27 cellular contexts compared by ENCODE assay signal in genomic region chr1:230537456-230537855, GRCh38.
DNase-seq lines count a peak whose midpoint lies in the region; ATAC-seq, FAIRE-seq and TF ChIP-seq lines count a peak whose summit lies in the region.
"Had no signal": no experiment of that assay in that cellular context is flagged by ENCODE, and none has a peak within 500 bp of the region (broad histone marks: within the 10 kb centered on the region; RNA-seq: fewer than 3 reads in every experiment).

No MANE protein-coding gene starts in this region.

- H3K4ac ChIP-seq in H1 (replicated peaks; ENCODE audit: insufficient read length, low read depth, low read length) (no peak overlapping the region), trophoblast cell (ENCODE audit: low read depth, low read length) (no peak overlapping the region)

- H4K12ac ChIP-seq in trophoblast cell (ENCODE audit: low read depth, low read length) = no peak overlapping the region

- H3K4me1 ChIP-seq in H1 (replicated peaks in 1 of 4; ENCODE audit: control insufficient read depth in 3 of 4, insufficient read depth in 4 of 4, low read length in 3 of 4) (no peaks in the 10 kb centered on the region; a peak in 1 of 7 replicates), trophoblast cell (ENCODE audit: control insufficient read depth in 1 of 2, insufficient read depth in 2 of 2, low read length in 2 of 2) (no peaks in the 10 kb centered on the region)
- H3K4me1 ChIP-seq: A549, heart right ventricle, upper lobe of left lung had no signal

- peaks cover 2 to 5% of the 10 kb centered on the region in 2 experiments; a peak in 2 of 4 replicates for H3K9me3 ChIP-seq in H1 (ENCODE audit: insufficient read depth in 2 of 2, low read depth in 1 of 2, low read length in 1 of 2)
- no peaks in the 10 kb centered on the region for H3K9me3 ChIP-seq in trophoblast cell (ENCODE audit: insufficient read depth, low read depth, low read length)

- no peak overlapping the region for H2BK120ac ChIP-seq in H1 (replicated peaks; ENCODE audit: low read depth, low read length)
- no peak overlapping the region for H2BK120ac ChIP-seq in trophoblast cell (ENCODE audit: insufficient read depth, low read length, poor library complexity)

- CTCF ChIA-PET in H1 (lab: Charles Lee; ENCODE audit: partially characterized antibody) = interaction anchor here (0.7 to 4.2 kb wide), 17 partner anchors 9 to 190 kb away, joined by 3 to 18 read pairs (median 3); no protein-coding TSS in a partner anchor

- no peak overlapping the region for H3K14ac ChIP-seq in H1 (ENCODE audit: insufficient read length)
- H3K14ac ChIP-seq in trophoblast cell (ENCODE audit: low read length) = no peak overlapping the region

- no peak overlapping the region; a peak in 1 of 4 replicates for H3K4me2 ChIP-seq in H1 (ENCODE audit: insufficient read depth in 1 of 2, low read depth in 2 of 2, low read length in 2 of 2)
- no peak overlapping the region for H3K4me2 ChIP-seq in trophoblast cell (ENCODE audit: low read length)
- H3K4me2 ChIP-seq: A549, smooth muscle cell had no signal

- TF ChIP-seq POLR2A in H1 (IDR thresholded peaks at IDR 0.05; ENCODE audit: control extremely low read depth in 1 of 2, low read depth in 2 of 2, low read length in 2 of 2) = no peak

- 0 out of 2 replicates have a peak overlapping the region, but pooled peaks have one; percentile 18 for H2AFZ ChIP-seq in H1 (ENCODE audit: low read length)
- H2AFZ ChIP-seq in trophoblast cell (ENCODE audit: insufficient read depth, low read length, poor library complexity) = no peak overlapping the region

- H3K27ac ChIP-seq in H1 (ENCODE audit: low read depth, low read length) = no peak overlapping the region
- no peak overlapping the region for H3K27ac ChIP-seq in trophoblast cell (ENCODE audit: low read depth, low read length)
- H3K27ac ChIP-seq: A549, epithelial cell of prostate, heart right ventricle, HL-60, ovary, upper lobe of left lung had no signal

- no peaks in the 10 kb centered on the region for H3K23me2 ChIP-seq in H1 (ENCODE audit: low read depth, low read length)

- FAIRE-seq in H1 (lab: Jason Lieb, UNC) = peak; percentile 7
- FAIRE-seq: A549, H54, islet of Langerhans had no signal

- TF ChIP-seq RAD21 in H1 (IDR thresholded peaks at IDR 0.05 in 1 of 2, conservative IDR thresholded peaks at IDR 0.05 in 1 of 2; ENCODE audit: low read depth in 2 of 2, low read length in 2 of 2) = peak; percentile 64 to 81

- POLR2A ChIA-PET in H1 (lab: Charles Lee; ENCODE audit: partially characterized antibody) = no interaction called here

- no peak overlapping the region for H2BK15ac ChIP-seq in H1 (ENCODE audit: low read length)

- H4K91ac ChIP-seq in H1 (replicated peaks; ENCODE audit: insufficient read length, low read length) (no peak overlapping the region), trophoblast cell (ENCODE audit: low read depth, low read length) (no peak overlapping the region)

- H3K23ac ChIP-seq in H1 (ENCODE audit: insufficient read length) = no peak overlapping the region
- H3K23ac ChIP-seq in trophoblast cell (ENCODE audit: low read length) = no peak overlapping the region

- H3K4me3 ChIP-seq in H1 (ENCODE audit: extremely low read depth in 1 of 4, insufficient read depth in 2 of 4, low read depth in 3 of 4, low read length in 4 of 4) = no peak overlapping the region
- H3K4me3 ChIP-seq in trophoblast cell (ENCODE audit: low read depth, low read length) = no peak overlapping the region
- H3K4me3 ChIP-seq: A549, heart right ventricle, ovary, smooth muscle cell, upper lobe of left lung had no signal

- H3K27me3 ChIP-seq in H1 (replicated peaks in 1 of 4; ENCODE audit: control insufficient read depth in 3 of 4, extremely low read depth in 1 of 4, insufficient read depth in 3 of 4, low read length in 3 of 4) (no peaks in the 10 kb centered on the region), trophoblast cell (ENCODE audit: insufficient read depth, low read length) (no peaks in the 10 kb centered on the region)
- H3K27me3 ChIP-seq: ovary, upper lobe of left lung had no signal

- DNase-seq in NCI-H1694 (lab: John Stamatoyannopoulos, UW) (peak; percentile 46), NCI-H1694 treated with DMSO at 0.1 percent for 48 hours (lab: John Stamatoyannopoulos, UW) (no peak), NAMALWA (ENCODE audit: low spot score) (peak; percentile 25), H1 (ENCODE audit: low read depth in 1 of 2, low spot score in 2 of 2) (peak; percentile 15 to 82), trophoblast cell (no peak), ureter (ENCODE audit: low spot score) (no peak)
- DNase-seq in activated CD4-positive, CD25-positive, alpha-beta regulatory T cell (lab: John Stamatoyannopoulos, UW) = no peak
- DNase-seq: activated naive CD8-positive, alpha-beta T cell treated with anti-CD3 and anti-CD28 coated beads, Interleukin-2, amount 10 ng/mL, durations not matched to agents 7 days and 5 days; foreskin fibroblast; heart right ventricle; midbrain; naive thymus-derived CD8-positive, alpha-beta T cell; NCI-H1105 treated with DMSO at 0.1 percent for 48 hours; NCI-H2081; NCI-H345; NCI-H748 treated with DMSO at 0.1 percent for 48 hours; ovary; stimulated activated CD4-positive, alpha-beta T cell treated with anti-CD3 and anti-CD28 coated beads, Interleukin-2, amount 100 ng/mL, for 24 hours; upper lobe of left lung had no signal

- H3K9ac ChIP-seq in H1 (replicated peaks in 1 of 4; ENCODE audit: extremely low read depth in 1 of 4, low read depth in 3 of 4, low read length in 3 of 4) = no peak overlapping the region
- H3K9ac ChIP-seq in trophoblast cell (ENCODE audit: low read length) = peak overlapping the region; percentile 29

- TF ChIP-seq EP300 in H1 (IDR thresholded peaks at IDR 0.05; ENCODE audit: borderline replicate concordance in 1 of 2, low read depth in 2 of 2, low read length in 2 of 2) = no peak

- H2BK12ac ChIP-seq in H1 (ENCODE audit: low read depth, low read length) (no peak overlapping the region), trophoblast cell (ENCODE audit: low read length) (no peak overlapping the region)

- H4K5ac ChIP-seq in H1 (ENCODE audit: insufficient read length, low read depth, low read length) = no peak overlapping the region

- H2BK5ac ChIP-seq in H1 (ENCODE audit: low read depth, low read length) (no peak overlapping the region), trophoblast cell (ENCODE audit: low read depth, low read length, poor library complexity) (no peak overlapping the region)

- H3K56ac ChIP-seq in H1 (replicated peaks; ENCODE audit: insufficient read length, low read depth, low read length) = no peak overlapping the region

- H3K79me2 ChIP-seq in H1 (ENCODE audit: control insufficient read depth in 1 of 2, insufficient read depth in 2 of 2, low read length in 2 of 2) (no peaks in the 10 kb centered on the region), trophoblast cell (ENCODE audit: control insufficient read depth, insufficient read depth, low read length, poor library complexity) (no peaks in the 10 kb centered on the region)

- H4K8ac ChIP-seq in H1 (ENCODE audit: extremely low read depth, insufficient read depth, low read length) (no peak overlapping the region), trophoblast cell (ENCODE audit: low read depth, low read length) (no peak overlapping the region)

- H3K18ac ChIP-seq in H1 (ENCODE audit: extremely low read depth, low read length) (no peak overlapping the region), trophoblast cell (ENCODE audit: low read length) (no peak overlapping the region)

- H3K79me1 ChIP-seq in H1 (ENCODE audit: low read depth, low read length) = no peaks in the 10 kb centered on the region
- no peaks in the 10 kb centered on the region for H3K79me1 ChIP-seq in trophoblast cell (ENCODE audit: low read length)

- TF ChIP-seq CTCF in H1 (IDR thresholded peaks at IDR 0.05; ENCODE audit: control extremely low read depth in 1 of 3, insufficient read depth in 1 of 3, low read depth in 1 of 3, low read length in 3 of 3) = peak; percentile 68 to 87 (median 79)

- H3K36me3 ChIP-seq in H1 (ENCODE audit: control insufficient read depth in 2 of 4, insufficient read depth in 4 of 4, low read length in 3 of 4) (no peaks in the 10 kb centered on the region), trophoblast cell (ENCODE audit: control insufficient read depth in 1 of 2, insufficient read depth in 2 of 2, low read length in 2 of 2) (no peaks in the 10 kb centered on the region)
- H3K36me3 ChIP-seq: heart right ventricle, ovary, upper lobe of left lung had no signal

- 77% methylated on average over 9 of the region's 9 CpGs; no CpG with 5 or more reads in 1 of the 2 experiments for WGBS in H1 (ENCODE audit: extremely low coverage in 1 of 2, insufficient coverage in 1 of 2, insufficient read length in 1 of 2, insufficient replicate concordance in 2 of 2, low coverage in 1 of 2, low lambda C conversion rate in 2 of 2, missing lambda C conversion rate in 1 of 2), 2 experiments
- WGBS in trophoblast cell (ENCODE audit: extremely low coverage, insufficient coverage, insufficient read length) = no CpG with 5 or more reads among the region's 9 CpGs

- no peak for ATAC-seq in GM18520 (IDR thresholded peaks at IDR 0.05; ENCODE audit: unreplicated experiment)
- ATAC-seq: heart right ventricle; naive thymus-derived CD8-positive, alpha-beta T cell; Right ventricle myocardium inferior had no signal

- H2BK20ac ChIP-seq in H1 (ENCODE audit: low read length) = no peak overlapping the region

- no peaks in the 10 kb centered on the region for H4K20me1 ChIP-seq in H1 (replicated peaks in 1 of 2; ENCODE audit: control insufficient read depth in 1 of 2, insufficient read depth in 2 of 2, low read length in 2 of 2)

- H2AK5ac ChIP-seq in H1 (ENCODE audit: low read depth, low read length) (no peak overlapping the region), trophoblast cell (ENCODE audit: low read length) (no peak overlapping the region)

TF ChIP-seq in H1, 55 proteins besides CTCF, POLR2A, EP300 and RAD21 (continues in another document):
- TF ChIP-seq POLR2AphosphoS5 (IDR thresholded peaks at IDR 0.05; ENCODE audit: low read depth, low read length) = no peak
- no peak for TF ChIP-seq CTBP2 (IDR thresholded peaks at IDR 0.05; ENCODE audit: borderline replicate concordance, insufficient read depth, insufficient read length, low read length)
- no peak for TF ChIP-seq ZNF274 (IDR thresholded peaks at IDR 0.05; ENCODE audit: borderline replicate concordance, extremely low read depth, low read length)
- no peak for TF ChIP-seq SP4 (IDR thresholded peaks at IDR 0.05; ENCODE audit: low read length)
- no peak for TF ChIP-seq SAP30 (IDR thresholded peaks at IDR 0.05; ENCODE audit: insufficient read depth, insufficient replicate concordance, low read length)
- no peak for TF ChIP-seq SIRT6 (IDR thresholded peaks at IDR 0.05; ENCODE audit: low read length)
- TF ChIP-seq FOSL1 (IDR thresholded peaks at IDR 0.05; ENCODE audit: insufficient read depth, low read depth, low read length) = no peak
- TF ChIP-seq TAF1 (IDR thresholded peaks at IDR 0.05; ENCODE audit: low read depth, low read length) = no peak
- TF ChIP-seq BRCA1 (IDR thresholded peaks at IDR 0.05; ENCODE audit: low read depth, low read length) = no peak
- no peak for TF ChIP-seq NRF1 (IDR thresholded peaks at IDR 0.05; ENCODE audit: low read depth, low read length)
- no peak for TF ChIP-seq HDAC6 (IDR thresholded peaks at IDR 0.05; ENCODE audit: low read depth, low read length)
- TF ChIP-seq TBP (IDR thresholded peaks at IDR 0.05; ENCODE audit: low read depth, low read length) = no peak

Comparison
In these comparisons a context has a peak if more than half of its experiments do, and no peak if none do; other contexts are left out.
1. DNase-seq: peak in NCI-H1694 (single experiment), NAMALWA (single experiment) and H1 (2 of 2); none in NCI-H1694 treated with DMSO at 0.1 percent for 48 hours (single experiment), trophoblast cell (0 of 2), activated CD4-positive, CD25-positive, alpha-beta regulatory T cell (0 of 4) and ureter (single experiment).